27 cellular contexts compared by ENCODE assay signal in genomic region chr13:87919956-87920355, GRCh38.
"Had no signal": no experiment of that assay in that cellular context is flagged by ENCODE, and none has a peak within 500 bp of the region (broad histone marks: within the 10 kb centered on the region; RNA-seq: fewer than 3 reads in every experiment).

No MANE protein-coding gene starts in this region.

- H3K36me3 ChIP-seq: brain microvascular endothelial cell had no signal

- ATAC-seq: activated naive CD4-positive, alpha-beta T cell treated with anti-CD3 and anti-CD28 coated beads, Interleukin-2, amount 50 U/mL, for 72 hours; activated T-cell treated with anti-CD3 and anti-CD28 coated beads, Interleukin-2, amount 50 U/mL, for 72 hours; esophagus mucosa; T-helper 17 cell had no signal

- H3K4me1 Mint-ChIP-seq: activated CD4-positive, alpha-beta memory T cell treated with anti-CD3 and anti-CD28 coated beads, Interleukin-2, amount 10 ng/mL, durations not matched to agents 7 days and 5 days; activated CD4-positive, alpha-beta T cell treated with anti-CD3 and anti-CD28 coated beads, Interleukin-2, amount 10 ng/mL, durations not matched to agents 7 days and 5 days; activated naive CD4-positive, alpha-beta T cell treated with anti-CD3 and anti-CD28 coated beads, Interleukin-2, amount 10 ng/mL, durations not matched to agents 7 days and 5 days; activated naive CD8-positive, alpha-beta T cell treated with anti-CD3 and anti-CD28 coated beads, Interleukin-2, amount 10 ng/mL, durations not matched to agents 7 days and 5 days; central memory CD8-positive, alpha-beta T cell; endodermal cell; T-helper 17 cell had no signal

- H3K36me3 Mint-ChIP-seq: activated naive CD4-positive, alpha-beta T cell treated with anti-CD3 and anti-CD28 coated beads, Interleukin-2, amount 10 ng/mL, durations not matched to agents 7 days and 5 days; activated naive CD4-positive, alpha-beta T cell treated with anti-CD3 and anti-CD28 coated beads, Interleukin-2, amount 50 U/mL, for 72 hours; activated naive CD8-positive, alpha-beta T cell treated with anti-CD3 and anti-CD28 coated beads, Interleukin-2, amount 10 ng/mL, durations not matched to agents 7 days and 5 days had no signal

- H3K27me3 ChIP-seq: brain microvascular endothelial cell, dorsolateral prefrontal cortex had no signal

- H3K27ac ChIP-seq: brain microvascular endothelial cell, coronary artery, dorsolateral prefrontal cortex had no signal

- H3K9me3 Mint-ChIP-seq: activated CD4-positive, alpha-beta T cell treated with anti-CD3 and anti-CD28 coated beads, Interleukin-2, amount 10 ng/mL, durations not matched to agents 7 days and 5 days; endodermal cell had no signal

- H3K27ac Mint-ChIP-seq: activated CD4-positive, alpha-beta memory T cell treated with anti-CD3 and anti-CD28 coated beads, Interleukin-2, amount 10 ng/mL, durations not matched to agents 7 days and 5 days; activated CD4-positive, alpha-beta T cell treated with anti-CD3 and anti-CD28 coated beads, Interleukin-2, amount 10 ng/mL, durations not matched to agents 7 days and 5 days; activated naive CD4-positive, alpha-beta T cell treated with anti-CD3 and anti-CD28 coated beads, Interleukin-2, amount 10 ng/mL, durations not matched to agents 7 days and 5 days; activated naive CD4-positive, alpha-beta T cell treated with anti-CD3 and anti-CD28 coated beads, Interleukin-2, amount 50 U/mL, for 72 hours; activated naive CD8-positive, alpha-beta T cell treated with anti-CD3 and anti-CD28 coated beads, Interleukin-2, amount 10 ng/mL, durations not matched to agents 7 days and 5 days; activated T-cell treated with anti-CD3 and anti-CD28 coated beads, Interleukin-2, amount 50 U/mL, for 24 hours; activated T-cell treated with anti-CD3 and anti-CD28 coated beads, Interleukin-2, amount 50 U/mL, for 72 hours; dendritic cell treated with granulocyte-macrophage colony-stimulating factor and Interleukin-4, amounts not matched to agents 40 ng/mL and 50 ng/mL, for 4 days; endodermal cell; T-helper 17 cell; T-helper 2 cell treated with Interferon-gamma antibody and Interleukin-4, amounts not matched to agents 5 μg/mL and 100 μg/mL, for 36 hours had no signal

- H3K27me3 Mint-ChIP-seq: activated CD4-positive, alpha-beta memory T cell treated with anti-CD3 and anti-CD28 coated beads, Interleukin-2, amount 10 ng/mL, durations not matched to agents 7 days and 5 days; activated CD4-positive, alpha-beta T cell treated with anti-CD3 and anti-CD28 coated beads, Interleukin-2, amount 10 ng/mL, durations not matched to agents 7 days and 5 days; activated naive CD4-positive, alpha-beta T cell treated with anti-CD3 and anti-CD28 coated beads, Interleukin-2, amount 10 ng/mL, durations not matched to agents 7 days and 5 days; activated naive CD8-positive, alpha-beta T cell treated with anti-CD3 and anti-CD28 coated beads, Interleukin-2, amount 10 ng/mL, durations not matched to agents 7 days and 5 days; activated T-cell treated with anti-CD3 and anti-CD28 coated beads, Interleukin-2, amount 50 U/mL, for 24 hours; central memory CD8-positive, alpha-beta T cell; dendritic cell treated with granulocyte-macrophage colony-stimulating factor and Interleukin-4, amounts not matched to agents 40 ng/mL and 50 ng/mL, for 4 days; T-helper 17 cell had no signal

- H3K4me3 Mint-ChIP-seq: activated CD4-positive, alpha-beta memory T cell treated with anti-CD3 and anti-CD28 coated beads, Interleukin-2, amount 10 ng/mL, durations not matched to agents 7 days and 5 days; activated CD4-positive, alpha-beta T cell treated with anti-CD3 and anti-CD28 coated beads, Interleukin-2, amount 10 ng/mL, durations not matched to agents 7 days and 5 days; activated naive CD4-positive, alpha-beta T cell treated with anti-CD3 and anti-CD28 coated beads, Interleukin-2, amount 10 ng/mL, durations not matched to agents 7 days and 5 days; activated naive CD8-positive, alpha-beta T cell treated with anti-CD3 and anti-CD28 coated beads, Interleukin-2, amount 10 ng/mL, durations not matched to agents 7 days and 5 days; activated T-cell treated with anti-CD3 and anti-CD28 coated beads, Interleukin-2, amount 50 U/mL, for 24 hours; activated T-cell treated with anti-CD3 and anti-CD28 coated beads, Interleukin-2, amount 50 U/mL, for 72 hours; central memory CD8-positive, alpha-beta T cell; dendritic cell treated with granulocyte-macrophage colony-stimulating factor and Interleukin-4, amounts not matched to agents 40 ng/mL and 50 ng/mL, for 4 days; endodermal cell; T-helper 17 cell; T-helper 2 cell treated with Interferon-gamma antibody and Interleukin-4, amounts not matched to agents 5 μg/mL and 100 μg/mL, for 36 hours had no signal

- H3K4me3 ChIP-seq: coronary artery, dorsolateral prefrontal cortex had no signal

- DNase-seq: activated CD4-positive, alpha-beta memory T cell treated with anti-CD3 and anti-CD28 coated beads, Interleukin-2, amount 10 ng/mL, durations not matched to agents 7 days and 5 days; activated CD4-positive, alpha-beta T cell treated with anti-CD3 and anti-CD28 coated beads for 1 hour; activated CD4-positive, alpha-beta T cell treated with anti-CD3 and anti-CD28 coated beads for 4 hours; activated CD4-positive, alpha-beta T cell treated with anti-CD3 and anti-CD28 coated beads, Interleukin-2, amount 10 ng/mL, durations not matched to agents 7 days and 5 days; activated CD4-positive, alpha-beta T cell treated with anti-CD3 and anti-CD28 coated beads, Interleukin-2, amount 50 U/mL, for 4 hours; activated CD8-positive, alpha-beta memory T cell treated with anti-CD3 and anti-CD28 coated beads, Interleukin-2, amount 50 U/mL, for 48 hours; activated gamma-delta T cell; activated naive CD4-positive, alpha-beta T cell; activated naive CD4-positive, alpha-beta T cell treated with anti-CD3 and anti-CD28 coated beads, Interleukin-2, amount 10 ng/mL, durations not matched to agents 7 days and 5 days; activated naive CD8-positive, alpha-beta T cell treated with anti-CD3 and anti-CD28 coated beads, Interleukin-2, amount 10 ng/mL, durations not matched to agents 7 days and 5 days; activated T-cell treated with anti-CD3 and anti-CD28 coated beads for 4 hours; activated T-cell treated with anti-CD3 and anti-CD28 coated beads, Interleukin-2, amount 50 U/mL, for 24 hours; activated T-cell treated with anti-CD3 and anti-CD28 coated beads, Interleukin-2, amount 50 U/mL, for 72 hours; brain microvascular endothelial cell; dorsolateral prefrontal cortex; effector memory CD4-positive, alpha-beta T cell; endodermal cell; foreskin fibroblast; head of caudate nucleus; T-helper 17 cell; T1000 had no signal
